Comparison of ENCODE assay signal across 8 cellular contexts in the genomic region with DNA sequence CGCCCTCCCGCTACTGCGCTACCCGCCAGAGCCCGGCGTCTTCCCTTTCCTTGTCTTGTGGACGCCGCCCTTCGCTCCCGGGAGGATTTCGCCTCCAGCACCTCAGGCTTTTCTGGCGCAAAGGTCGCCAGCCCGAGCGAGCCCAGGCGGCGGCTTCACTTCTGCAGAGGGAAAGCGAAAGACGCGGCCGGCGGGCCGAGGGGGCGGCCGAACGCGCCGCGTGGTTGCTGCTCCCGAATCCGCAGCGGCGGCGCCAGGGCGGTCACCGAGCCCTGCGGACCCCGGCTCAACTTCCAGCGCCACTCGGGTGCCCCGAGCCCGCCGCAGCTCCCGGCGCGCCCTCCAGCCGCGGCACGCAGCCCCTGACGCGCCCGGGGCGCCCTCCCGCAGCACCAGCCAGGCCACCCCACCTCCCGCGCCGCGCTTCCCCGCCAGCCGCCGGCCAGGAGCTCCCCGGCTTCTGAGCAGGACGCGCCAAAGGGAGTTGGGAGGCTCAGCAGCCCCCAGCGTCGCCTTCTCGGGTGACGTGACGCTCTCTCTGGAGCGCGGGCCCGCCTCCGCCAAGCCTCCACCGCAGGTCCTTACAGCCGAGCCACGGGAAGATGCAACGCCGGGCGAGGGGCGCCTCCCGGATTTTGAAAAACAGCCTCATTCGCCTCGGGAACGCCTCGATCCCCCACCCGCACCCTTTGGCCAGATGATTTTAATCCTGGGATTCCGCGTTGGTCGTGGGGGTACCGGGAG.
DNase-seq lines count a peak whose midpoint lies in the region; TF ChIP-seq lines count a peak whose summit lies in the region.

No MANE protein-coding gene starts in this region.

- H3K9ac ChIP-seq in liver (ENCODE audit: low read depth in 1 of 2, low read length in 2 of 2): no peak overlapping the region

- TF ChIP-seq POLR2A in Peyer's patch (IDR thresholded peaks at IDR 0.05): peak; percentile 62 to 83
- TF ChIP-seq POLR2A in suprapubic skin (IDR thresholded peaks at IDR 0.05): no peak

- H3K27me3 ChIP-seq in Peyer's patch (no peaks in the 10 kb centered on the region), liver (ENCODE audit: control insufficient read depth in 4 of 4, insufficient read depth in 4 of 4, low read length in 3 of 4) (peaks cover 0 to 11% (median 3%) of the 10 kb centered on the region in 4 donors), suprapubic skin (peaks cover 15% of the 10 kb centered on the region)

- H3K27ac ChIP-seq in Peyer's patch (peak overlapping the region; percentile 31 to 97 (median 85)), liver (ENCODE audit: low read depth in 1 of 2, low read length in 2 of 2) (no peak overlapping the region), suprapubic skin (peak overlapping the region; percentile 74)

- under 1% methylated on average over 90 of the region's 90 CpGs for WGBS in liver
- WGBS in suprapubic skin: under 1% methylated on average over 41 of the region's 90 CpGs

- H3K4me3 ChIP-seq in Peyer's patch: peak overlapping the region; percentile 36 to 92 (median 56)
- H3K4me3 ChIP-seq in liver (ENCODE audit: low read depth in 1 of 3, low read length in 3 of 3): peak overlapping the region; percentile 66 to 81 (median 67)
- H3K4me3 ChIP-seq in suprapubic skin: peak overlapping the region; percentile 83

- DNase-seq in NCI-H1092 treated with DMSO at 0.1 percent for 48 hours (lab: John Stamatoyannopoulos, UW) (peak; percentile 19), NCI-H1092 (lab: John Stamatoyannopoulos, UW) (no peak), Peyer's patch (peak in 2 of 3 donors; percentile 89 to 94), ecto neural progenitor cell (ENCODE audit: low spot score) (peak; percentile 74), suprapubic skin (ENCODE audit: low spot score in 2 of 2) (peak; percentile 71 to 82), T-helper 9 cell (no peak), DMS153 treated with DMSO at 0.1 percent for 48 hours (lab: John Stamatoyannopoulos, UW; ENCODE audit: unreplicated experiment) (no peak)

- TF ChIP-seq RAD21 in liver (IDR thresholded peaks at IDR 0.05): no peak

- TF ChIP-seq CTCF in Peyer's patch (IDR thresholded peaks at IDR 0.05) (no peak), liver (IDR thresholded peaks at IDR 0.05; ENCODE audit: low read depth, low read length, missing input control) (no peak), suprapubic skin (IDR thresholded peaks at IDR 0.05) (no peak)

- H3K9me3 ChIP-seq in Peyer's patch (no peaks in the 10 kb centered on the region), liver (ENCODE audit: control insufficient read depth in 4 of 4, low read length in 3 of 4) (no peaks in the 10 kb centered on the region), suprapubic skin (no peaks in the 10 kb centered on the region)

- TF ChIP-seq EP300 in suprapubic skin (IDR thresholded peaks at IDR 0.05): no peak

- peaks cover 0 to 23% (median 2%) of the 10 kb centered on the region in 4 donors for H3K4me1 ChIP-seq in Peyer's patch
- peaks cover 6 to 32% (median 27%) of the 10 kb centered on the region in 4 donors for H3K4me1 ChIP-seq in liver (ENCODE audit: control insufficient read depth in 4 of 4, insufficient read depth in 4 of 4, low read length in 3 of 4)
- peaks cover 32% of the 10 kb centered on the region for H3K4me1 ChIP-seq in suprapubic skin

- H3K36me3 ChIP-seq in Peyer's patch: no peaks in the 10 kb centered on the region
- H3K36me3 ChIP-seq in liver (ENCODE audit: control insufficient read depth in 4 of 4, insufficient read depth in 3 of 4, low read depth in 1 of 4, low read length in 3 of 4): no peaks in the 10 kb centered on the region
- no peaks in the 10 kb centered on the region for H3K36me3 ChIP-seq in suprapubic skin

TF ChIP-seq in liver, 16 proteins besides CTCF, POLR2A, EP300 and RAD21:
- TF ChIP-seq REST (IDR thresholded peaks at IDR 0.05) (no peak), GABPA (IDR thresholded peaks at IDR 0.05 in 1 of 2, conservative IDR thresholded peaks at IDR 0.05 in 1 of 2) (no peak), RXRA (IDR thresholded peaks at IDR 0.05) (no peak), NR2F2 (IDR thresholded peaks at IDR 0.05) (no peak), SP1 (IDR thresholded peaks at IDR 0.05) (no peak), YY1 (IDR thresholded peaks at IDR 0.05) (no peak), HNF4A (conservative IDR thresholded peaks at IDR 0.05) (no peak), JUND (IDR thresholded peaks at IDR 0.05) (no peak), FOXA1 (IDR thresholded peaks at IDR 0.05) (no peak), FOXA2 (IDR thresholded peaks at IDR 0.05) (no peak), ZBTB33 (IDR thresholded peaks at IDR 0.05) (no peak), HNF4G (IDR thresholded peaks at IDR 0.05) (no peak), TAF1 (conservative IDR thresholded peaks at IDR 0.05) (no peak), EGR1 (IDR thresholded peaks at IDR 0.05; ENCODE audit: low read depth in 2 of 2) (no peak)
- TF ChIP-seq, protein P1, sequence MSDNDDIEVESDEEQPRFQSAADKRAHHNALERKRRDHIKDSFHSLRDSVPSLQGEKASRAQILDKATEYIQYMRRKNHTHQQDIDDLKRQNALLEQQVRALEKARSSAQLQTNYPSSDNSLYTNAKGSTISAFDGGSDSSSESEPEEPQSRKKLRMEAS (IDR thresholded peaks at IDR 0.05): no peak
- TF ChIP-seq, protein P2, sequence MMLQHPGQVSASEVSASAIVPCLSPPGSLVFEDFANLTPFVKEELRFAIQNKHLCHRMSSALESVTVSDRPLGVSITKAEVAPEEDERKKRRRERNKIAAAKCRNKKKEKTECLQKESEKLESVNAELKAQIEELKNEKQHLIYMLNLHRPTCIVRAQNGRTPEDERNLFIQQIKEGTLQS (IDR thresholded peaks at IDR 0.05): no peak

Comparison
In these comparisons a context has a peak if more than half of its experiments do, and no peak if none do; other contexts are left out.
1. DNase-seq: peak in NCI-H1092 treated with DMSO at 0.1 percent for 48 hours (single experiment), Peyer's patch (2 of 3), ecto neural progenitor cell (single experiment) and suprapubic skin (2 of 2); none in NCI-H1092 (single experiment), T-helper 9 cell (single experiment) and DMS153 treated with DMSO at 0.1 percent for 48 hours (single experiment).
2. H3K27ac ChIP-seq: peak in Peyer's patch (4 of 4) and suprapubic skin (single experiment); none in liver (0 of 2).
3. POLR2A ChIP-seq: peak in Peyer's patch (2 of 2); none in suprapubic skin (0 of 2).
4. Peak in every context shown above with its lines, with median percentiles within 50 percentile points of each other: H3K4me3 ChIP-seq.